Comparison of ENCODE assay signal across 8 cellular contexts in the genomic region with DNA sequence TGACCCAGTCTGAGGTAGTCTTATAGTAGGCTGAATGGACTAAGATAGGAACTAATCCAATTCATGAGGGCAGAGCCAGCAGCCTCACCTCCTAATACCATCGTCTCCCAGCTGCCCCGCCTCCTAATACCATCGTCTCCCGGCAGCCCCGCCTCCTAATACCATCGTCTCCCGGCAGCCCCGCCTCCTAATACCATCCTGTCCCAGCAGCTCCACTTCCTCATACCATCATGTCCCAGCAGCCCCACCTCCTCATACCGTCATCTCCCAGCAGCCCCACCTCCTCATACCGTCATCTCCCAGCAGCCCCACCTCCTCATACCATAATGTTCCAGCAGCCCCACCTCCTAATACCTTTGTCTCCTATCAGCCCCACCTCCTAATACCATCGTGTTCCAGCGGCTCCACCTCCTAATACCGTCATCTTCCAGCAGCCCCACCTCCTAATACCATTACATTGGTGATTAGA. TPM values are rescaled to one million over a fixed set of nuclear protein-coding genes. Genes with fewer than 3 reads are reported as not detected.
DNase-seq lines count a peak whose midpoint lies in the region; ATAC-seq and TF ChIP-seq lines count a peak whose summit lies in the region.

No MANE protein-coding gene starts in this region.

- TF ChIP-seq CTCF in epithelial cell of esophagus (IDR thresholded peaks at IDR 0.05; ENCODE audit: insufficient read depth, low read depth, low read length, missing control alignments) = no peak
- no peak for TF ChIP-seq CTCF in tibial artery (IDR thresholded peaks at IDR 0.05)

- no peak overlapping the region for H3K18ac ChIP-seq in neuronal stem cell (ENCODE audit: low read length)

- H3K36me3 ChIP-seq in neuronal stem cell (replicated peaks in 1 of 2; ENCODE audit: control insufficient read depth in 2 of 2, insufficient read depth in 2 of 2, low read length in 2 of 2) = no peaks in the 10 kb centered on the region
- H3K36me3 ChIP-seq in tibial artery = no peaks in the 10 kb centered on the region

- no peak overlapping the region for H2BK15ac ChIP-seq in neuronal stem cell (ENCODE audit: low read length)

- H3K79me1 ChIP-seq in neuronal stem cell (ENCODE audit: low read depth, low read length) = no peaks in the 10 kb centered on the region

- H3K27me3 ChIP-seq in neuronal stem cell (ENCODE audit: control insufficient read depth in 3 of 3, insufficient read depth in 3 of 3, low read depth in 1 of 3, low read length in 3 of 3) (no peaks in the 10 kb centered on the region), tibial artery (no peaks in the 10 kb centered on the region)

- H3K27ac ChIP-seq in neuronal stem cell (replicated peaks; ENCODE audit: low read length) (no peak overlapping the region), tibial artery (peak overlapping the region; percentile 36 to 61)

- intact Hi-C loops in tibial artery (cut with DNase I; ENCODE audit: low total_unique reads) = no loop called here

- H3K4me2 ChIP-seq in neuronal stem cell (ENCODE audit: insufficient read depth, low read length, poor library complexity, severe bottlenecking) = no peak overlapping the region

- H3K4me3 ChIP-seq in epithelial cell of esophagus (ENCODE audit: low read length) (no peak overlapping the region), neuronal stem cell (ENCODE audit: low read length in 2 of 2) (no peak overlapping the region), tibial artery (peak overlapping the region in 1 of 2 donors; percentile 17)

- H3K4ac ChIP-seq in neuronal stem cell (ENCODE audit: low read length) = no peak overlapping the region

- H3K9me3 ChIP-seq in neuronal stem cell (replicated peaks in 1 of 2; ENCODE audit: control insufficient read depth in 2 of 2, insufficient read depth in 1 of 2, low read depth in 1 of 2, low read length in 2 of 2) (no peaks in the 10 kb centered on the region), tibial artery (no peaks in the 10 kb centered on the region)

- H3K23ac ChIP-seq in neuronal stem cell (ENCODE audit: low read depth, low read length, poor library complexity) = no peak overlapping the region

- no peak overlapping the region for H2BK12ac ChIP-seq in neuronal stem cell (ENCODE audit: low read length)

- H4K91ac ChIP-seq in neuronal stem cell (ENCODE audit: low read depth, low read length, poor library complexity) = peak overlapping the region; percentile 18

- H2AK5ac ChIP-seq in neuronal stem cell (ENCODE audit: low read depth, low read length) = no peak overlapping the region

- no peak overlapping the region for H2AFZ ChIP-seq in neuronal stem cell (ENCODE audit: low read length)

- no peak overlapping the region for H2BK120ac ChIP-seq in neuronal stem cell (ENCODE audit: low read depth, low read length)

- peak; percentile 22 for ATAC-seq in GM18519 (IDR thresholded peaks at IDR 0.05; ENCODE audit: low FRiP score, unreplicated experiment)
- no peak for ATAC-seq in HG03159 (IDR thresholded peaks at IDR 0.05; ENCODE audit: unreplicated experiment)

- no peak overlapping the region for H3K9ac ChIP-seq in neuronal stem cell (ENCODE audit: low read depth, low read length, poor library complexity)

- WGBS in neuronal stem cell (ENCODE audit: extremely low coverage in 2 of 2, insufficient read length in 2 of 2, insufficient replicate concordance in 1 of 2), 2 donors = no CpG with 5 or more reads among the region's 13 CpGs

- DNase-seq in LoVo (ENCODE audit: low spot score) = peak; percentile 8
- peak; percentile 48 to 55 for DNase-seq in activated CD4-positive, alpha-beta T cell treated with anti-CD3 and anti-CD28 coated beads, Interleukin-2, amount 50 U/mL, for 48 hours
- peak; percentile 50 for DNase-seq in epithelial cell of esophagus (ENCODE audit: low read depth)
- DNase-seq in neuronal stem cell (ENCODE audit: low spot score) = peak; percentile 31
- DNase-seq in tibial artery = peak; percentile 82 to 83
- DNase-seq in NCI-H187 treated with DMSO at 0.1 percent for 48 hours (lab: John Stamatoyannopoulos, UW) = no peak

- no peak overlapping the region for H2BK5ac ChIP-seq in neuronal stem cell (ENCODE audit: low read length)

- H3K14ac ChIP-seq in neuronal stem cell (ENCODE audit: low read length) = no peak overlapping the region

- H4K8ac ChIP-seq in neuronal stem cell (ENCODE audit: low read depth, low read length) = no peak overlapping the region

- H3K4me1 ChIP-seq in neuronal stem cell (ENCODE audit: control insufficient read depth in 2 of 2, insufficient read depth in 1 of 2, low read depth in 1 of 2, low read length in 2 of 2) (peaks cover 0 to 2% of the 10 kb centered on the region in 2 donors), tibial artery (peaks cover 0 to 23% (median 11%) of the 10 kb centered on the region in 4 donors)

RNA-seq across cellular contexts. Expression of gene ARGLU1, which starts 2.5 kb away (rescaled TPM):
- 248 TPM for polyA plus RNA-seq in neuronal stem cell (2013, experiment 1 of 2)
- 251 TPM for polyA plus RNA-seq in neuronal stem cell (2013, experiment 2 of 2)

RNA-seq across cellular contexts. Expression of gene EFNB2, which starts 34.9 kb away (rescaled TPM):
- polyA plus RNA-seq in neuronal stem cell (2013, experiment 1 of 2) = 41.2 TPM
- 42.0 TPM for polyA plus RNA-seq in neuronal stem cell (2013, experiment 2 of 2)
